13 cellular contexts compared by ENCODE assay signal in the genomic region with DNA sequence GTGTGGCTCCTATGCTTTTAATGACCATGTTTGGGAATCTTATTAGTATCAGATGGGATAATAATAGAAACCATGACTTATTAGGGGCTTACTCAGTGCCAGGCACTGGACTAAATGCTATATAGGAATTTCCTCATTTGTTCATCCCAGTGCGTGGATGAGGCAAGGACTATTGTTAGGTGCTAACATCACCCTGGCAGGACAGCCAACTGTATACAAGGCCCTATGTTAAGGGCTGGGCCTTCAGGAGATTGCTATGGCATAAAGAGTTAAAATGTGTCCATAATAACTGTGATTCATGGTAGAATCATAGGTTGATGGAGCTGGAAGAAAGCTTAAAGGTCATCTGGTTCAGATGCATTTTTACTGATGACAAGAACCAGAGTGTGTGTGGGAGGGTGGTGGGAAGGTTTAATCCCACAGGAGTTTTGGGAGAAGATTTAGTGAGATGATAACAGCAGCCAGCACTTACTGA. TPM values are rescaled to one million over a fixed set of nuclear protein-coding genes. Genes with fewer than 3 reads are reported as not detected.
A peak's percentile ranks its signal among the peaks of the same experiment; 100 is the strongest.
DNase-seq lines count a peak whose midpoint lies in the region; ATAC-seq, FAIRE-seq and TF ChIP-seq lines count a peak whose summit lies in the region.
"Had no signal": no experiment of that assay in that cellular context is flagged by ENCODE, and none has a peak within 500 bp of the region (broad histone marks: within the 10 kb centered on the region; RNA-seq: fewer than 3 reads in every experiment).

No MANE protein-coding gene starts in this region.

- no peak overlapping the region for H3K4me3 ChIP-seq in fibroblast of the aortic adventitia (ENCODE audit: low read depth, low read length)
- H3K4me3 ChIP-seq in skeletal muscle cell (ENCODE audit: low read depth, low read length), result no peak overlapping the region
- H3K4me3 ChIP-seq: GM12878 had no signal

- ATAC-seq in SK-N-SH treated with all-trans-retinoic acid at 6 μM for 48 hours (peak; percentile 14), HG03159 (IDR thresholded peaks at IDR 0.05; ENCODE audit: unreplicated experiment) (no peak)
- ATAC-seq: GM12878 had no signal

- no peak for FAIRE-seq in urothelium cell line (lab: Jason Lieb, UNC)
- FAIRE-seq: colon, GM12878 had no signal

- TF ChIP-seq CTCF in fibroblast of the aortic adventitia (IDR thresholded peaks at IDR 0.05; ENCODE audit: insufficient read depth, low read length), result no peak

- DNase-seq in EL (peak; percentile 77), fibroblast of the aortic adventitia (ENCODE audit: low read depth) (peak; percentile 91), skeletal muscle cell (ENCODE audit: low read depth) (peak; percentile 65), NCI-H446 treated with DMSO at 0.1 percent for 48 hours (lab: John Stamatoyannopoulos, UW) (no peak), urothelium cell line (ENCODE audit: low spot score) (no peak)
- DNase-seq in activated naive CD4-positive, alpha-beta T cell treated with Interleukin-2 at 50 U/mL for 16 hours, result no peak
- DNase-seq: CD8-positive, alpha-beta memory T cell; NCI-H526; T-helper 9 cell had no signal

TF ChIP-seq in SK-N-SH treated with all-trans-retinoic acid at 6 μM for 48 hours, 23 proteins besides CTCF, POLR2A, EP300 and RAD21:
- TF ChIP-seq PPARA (CRISPR knock-in tag; IDR thresholded peaks at IDR 0.05; ENCODE audit: borderline replicate concordance) (no peak), OSR1 (CRISPR knock-in tag; IDR thresholded peaks at IDR 0.05) (no peak), RARB (CRISPR knock-in tag; IDR thresholded peaks at IDR 0.05) (no peak), SNAI2 (CRISPR knock-in tag; IDR thresholded peaks at IDR 0.05) (no peak), ZFP3 (CRISPR knock-in tag; IDR thresholded peaks at IDR 0.05) (no peak), CSDC2 (CRISPR knock-in tag; IDR thresholded peaks at IDR 0.05) (no peak), ARNTL (CRISPR knock-in tag; IDR thresholded peaks at IDR 0.05; ENCODE audit: borderline replicate concordance, low read depth) (no peak), ZFP30 (CRISPR knock-in tag; IDR thresholded peaks at IDR 0.05) (no peak), GLIS3 (CRISPR knock-in tag; IDR thresholded peaks at IDR 0.05) (no peak), ISL1 (CRISPR knock-in tag; IDR thresholded peaks at IDR 0.05) (no peak), ESRRG (CRISPR knock-in tag; IDR thresholded peaks at IDR 0.05) (no peak), ZNF565 (CRISPR knock-in tag; conservative IDR thresholded peaks at IDR 0.05; ENCODE audit: low read depth) (no peak)
- TF ChIP-seq, protein P1, sequence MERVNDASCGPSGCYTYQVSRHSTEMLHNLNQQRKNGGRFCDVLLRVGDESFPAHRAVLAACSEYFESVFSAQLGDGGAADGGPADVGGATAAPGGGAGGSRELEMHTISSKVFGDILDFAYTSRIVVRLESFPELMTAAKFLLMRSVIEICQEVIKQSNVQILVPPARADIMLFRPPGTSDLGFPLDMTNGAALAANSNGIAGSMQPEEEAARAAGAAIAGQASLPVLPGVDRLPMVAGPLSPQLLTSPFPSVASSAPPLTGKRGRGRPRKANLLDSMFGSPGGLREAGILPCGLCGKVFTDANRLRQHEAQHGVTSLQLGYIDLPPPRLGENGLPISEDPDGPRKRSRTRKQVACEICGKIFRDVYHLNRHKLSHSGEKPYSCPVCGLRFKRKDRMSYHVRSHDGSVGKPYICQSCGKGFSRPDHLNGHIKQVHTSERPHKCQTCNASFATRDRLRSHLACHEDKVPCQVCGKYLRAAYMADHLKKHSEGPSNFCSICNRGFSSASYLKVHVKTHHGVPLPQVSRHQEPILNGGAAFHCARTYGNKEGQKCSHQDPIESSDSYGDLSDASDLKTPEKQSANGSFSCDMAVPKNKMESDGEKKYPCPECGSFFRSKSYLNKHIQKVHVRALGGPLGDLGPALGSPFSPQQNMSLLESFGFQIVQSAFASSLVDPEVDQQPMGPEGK (CRISPR knock-in tag; IDR thresholded peaks at IDR 0.05; ENCODE audit: borderline replicate concordance), result no peak
- TF ChIP-seq, protein P2, sequence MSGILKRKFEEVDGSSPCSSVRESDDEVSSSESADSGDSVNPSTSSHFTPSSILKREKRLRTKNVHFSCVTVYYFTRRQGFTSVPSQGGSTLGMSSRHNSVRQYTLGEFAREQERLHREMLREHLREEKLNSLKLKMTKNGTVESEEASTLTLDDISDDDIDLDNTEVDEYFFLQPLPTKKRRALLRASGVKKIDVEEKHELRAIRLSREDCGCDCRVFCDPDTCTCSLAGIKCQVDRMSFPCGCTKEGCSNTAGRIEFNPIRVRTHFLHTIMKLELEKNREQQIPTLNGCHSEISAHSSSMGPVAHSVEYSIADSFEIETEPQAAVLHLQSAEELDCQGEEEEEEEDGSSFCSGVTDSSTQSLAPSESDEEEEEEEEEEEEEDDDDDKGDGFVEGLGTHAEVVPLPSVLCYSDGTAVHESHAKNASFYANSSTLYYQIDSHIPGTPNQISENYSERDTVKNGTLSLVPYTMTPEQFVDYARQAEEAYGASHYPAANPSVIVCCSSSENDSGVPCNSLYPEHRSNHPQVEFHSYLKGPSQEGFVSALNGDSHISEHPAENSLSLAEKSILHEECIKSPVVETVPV (CRISPR knock-in tag; IDR thresholded peaks at IDR 0.05), result no peak
- TF ChIP-seq, protein P3, sequence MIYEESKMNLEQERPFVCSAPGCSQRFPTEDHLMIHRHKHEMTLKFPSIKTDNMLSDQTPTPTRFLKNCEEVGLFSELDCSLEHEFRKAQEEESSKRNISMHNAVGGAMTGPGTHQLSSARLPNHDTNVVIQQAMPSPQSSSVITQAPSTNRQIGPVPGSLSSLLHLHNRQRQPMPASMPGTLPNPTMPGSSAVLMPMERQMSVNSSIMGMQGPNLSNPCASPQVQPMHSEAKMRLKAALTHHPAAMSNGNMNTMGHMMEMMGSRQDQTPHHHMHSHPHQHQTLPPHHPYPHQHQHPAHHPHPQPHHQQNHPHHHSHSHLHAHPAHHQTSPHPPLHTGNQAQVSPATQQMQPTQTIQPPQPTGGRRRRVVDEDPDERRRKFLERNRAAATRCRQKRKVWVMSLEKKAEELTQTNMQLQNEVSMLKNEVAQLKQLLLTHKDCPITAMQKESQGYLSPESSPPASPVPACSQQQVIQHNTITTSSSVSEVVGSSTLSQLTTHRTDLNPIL (CRISPR knock-in tag; IDR thresholded peaks at IDR 0.05; ENCODE audit: low read depth), result no peak
- TF ChIP-seq, protein P4, sequence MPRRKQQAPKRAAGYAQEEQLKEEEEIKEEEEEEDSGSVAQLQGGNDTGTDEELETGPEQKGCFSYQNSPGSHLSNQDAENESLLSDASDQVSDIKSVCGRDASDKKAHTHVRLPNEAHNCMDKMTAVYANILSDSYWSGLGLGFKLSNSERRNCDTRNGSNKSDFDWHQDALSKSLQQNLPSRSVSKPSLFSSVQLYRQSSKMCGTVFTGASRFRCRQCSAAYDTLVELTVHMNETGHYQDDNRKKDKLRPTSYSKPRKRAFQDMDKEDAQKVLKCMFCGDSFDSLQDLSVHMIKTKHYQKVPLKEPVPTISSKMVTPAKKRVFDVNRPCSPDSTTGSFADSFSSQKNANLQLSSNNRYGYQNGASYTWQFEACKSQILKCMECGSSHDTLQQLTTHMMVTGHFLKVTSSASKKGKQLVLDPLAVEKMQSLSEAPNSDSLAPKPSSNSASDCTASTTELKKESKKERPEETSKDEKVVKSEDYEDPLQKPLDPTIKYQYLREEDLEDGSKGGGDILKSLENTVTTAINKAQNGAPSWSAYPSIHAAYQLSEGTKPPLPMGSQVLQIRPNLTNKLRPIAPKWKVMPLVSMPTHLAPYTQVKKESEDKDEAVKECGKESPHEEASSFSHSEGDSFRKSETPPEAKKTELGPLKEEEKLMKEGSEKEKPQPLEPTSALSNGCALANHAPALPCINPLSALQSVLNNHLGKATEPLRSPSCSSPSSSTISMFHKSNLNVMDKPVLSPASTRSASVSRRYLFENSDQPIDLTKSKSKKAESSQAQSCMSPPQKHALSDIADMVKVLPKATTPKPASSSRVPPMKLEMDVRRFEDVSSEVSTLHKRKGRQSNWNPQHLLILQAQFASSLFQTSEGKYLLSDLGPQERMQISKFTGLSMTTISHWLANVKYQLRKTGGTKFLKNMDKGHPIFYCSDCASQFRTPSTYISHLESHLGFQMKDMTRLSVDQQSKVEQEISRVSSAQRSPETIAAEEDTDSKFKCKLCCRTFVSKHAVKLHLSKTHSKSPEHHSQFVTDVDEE (CRISPR knock-in tag; IDR thresholded peaks at IDR 0.05), result no peak

RNA-seq across cellular contexts. Expression of a gene that starts 4.7 kb away (rescaled TPM):
- 42.4 and 45.5 TPM in 2 replicates for total RNA-seq in fibroblast of the aortic adventitia (ENCODE audit: low replicate concordance)

RNA-seq across cellular contexts. Expression of a gene that starts 43.3 kb away (rescaled TPM):
- 8.9 and 25.9 TPM in 2 replicates for total RNA-seq in fibroblast of the aortic adventitia (ENCODE audit: low replicate concordance)

Comparison
In these comparisons a context has a peak if more than half of its experiments do, and no peak if none do; other contexts are left out.
1. DNase-seq: peak in EL (single experiment), fibroblast of the aortic adventitia (single experiment) and skeletal muscle cell (single experiment); none in activated naive CD4-positive, alpha-beta T cell treated with Interleukin-2 at 50 U/mL for 16 hours (single experiment), NCI-H446 treated with DMSO at 0.1 percent for 48 hours (single experiment) and urothelium cell line (single experiment).